1 cellular context compared by ENCODE assay signal in the genomic region with DNA sequence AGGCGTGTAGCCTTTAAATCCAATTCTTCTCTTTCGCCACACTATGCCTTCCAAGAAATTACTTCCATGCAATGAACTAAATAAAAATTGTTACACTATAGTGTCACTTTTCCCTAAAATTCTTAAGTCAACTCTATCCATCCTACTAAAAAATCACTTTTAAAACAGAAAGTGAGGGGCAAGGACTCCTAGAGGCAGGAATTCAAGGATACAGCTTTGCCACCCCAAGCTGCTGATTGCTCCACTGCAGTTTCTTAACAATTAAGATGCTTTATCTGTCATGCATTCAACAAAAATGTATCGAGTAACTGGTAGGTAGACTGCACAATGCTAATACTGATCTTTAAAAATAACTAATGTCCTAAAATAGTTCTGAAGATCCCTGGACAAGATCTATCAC.
TF ChIP-seq lines count a peak whose summit lies in the region.

No MANE protein-coding gene starts in this region.

TF ChIP-seq in SK-N-SH, 30 proteins besides CTCF, POLR2A, EP300 and RAD21 (continued from another document):
- TF ChIP-seq, protein P1, sequence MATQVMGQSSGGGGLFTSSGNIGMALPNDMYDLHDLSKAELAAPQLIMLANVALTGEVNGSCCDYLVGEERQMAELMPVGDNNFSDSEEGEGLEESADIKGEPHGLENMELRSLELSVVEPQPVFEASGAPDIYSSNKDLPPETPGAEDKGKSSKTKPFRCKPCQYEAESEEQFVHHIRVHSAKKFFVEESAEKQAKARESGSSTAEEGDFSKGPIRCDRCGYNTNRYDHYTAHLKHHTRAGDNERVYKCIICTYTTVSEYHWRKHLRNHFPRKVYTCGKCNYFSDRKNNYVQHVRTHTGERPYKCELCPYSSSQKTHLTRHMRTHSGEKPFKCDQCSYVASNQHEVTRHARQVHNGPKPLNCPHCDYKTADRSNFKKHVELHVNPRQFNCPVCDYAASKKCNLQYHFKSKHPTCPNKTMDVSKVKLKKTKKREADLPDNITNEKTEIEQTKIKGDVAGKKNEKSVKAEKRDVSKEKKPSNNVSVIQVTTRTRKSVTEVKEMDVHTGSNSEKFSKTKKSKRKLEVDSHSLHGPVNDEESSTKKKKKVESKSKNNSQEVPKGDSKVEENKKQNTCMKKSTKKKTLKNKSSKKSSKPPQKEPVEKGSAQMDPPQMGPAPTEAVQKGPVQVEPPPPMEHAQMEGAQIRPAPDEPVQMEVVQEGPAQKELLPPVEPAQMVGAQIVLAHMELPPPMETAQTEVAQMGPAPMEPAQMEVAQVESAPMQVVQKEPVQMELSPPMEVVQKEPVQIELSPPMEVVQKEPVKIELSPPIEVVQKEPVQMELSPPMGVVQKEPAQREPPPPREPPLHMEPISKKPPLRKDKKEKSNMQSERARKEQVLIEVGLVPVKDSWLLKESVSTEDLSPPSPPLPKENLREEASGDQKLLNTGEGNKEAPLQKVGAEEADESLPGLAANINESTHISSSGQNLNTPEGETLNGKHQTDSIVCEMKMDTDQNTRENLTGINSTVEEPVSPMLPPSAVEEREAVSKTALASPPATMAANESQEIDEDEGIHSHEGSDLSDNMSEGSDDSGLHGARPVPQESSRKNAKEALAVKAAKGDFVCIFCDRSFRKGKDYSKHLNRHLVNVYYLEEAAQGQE (IDR thresholded peaks at IDR 0.05; ENCODE audit: low read depth, low read length): no peak
- TF ChIP-seq MAX (IDR thresholded peaks at IDR 0.05; ENCODE audit: low read depth): no peak
- TF ChIP-seq USF2 (IDR thresholded peaks at IDR 0.05; ENCODE audit: borderline replicate concordance, low read depth, low read length): no peak
- no peak for TF ChIP-seq EZH2phosphoT487 (IDR thresholded peaks at IDR 0.05; ENCODE audit: borderline replicate concordance, low read depth)
- TF ChIP-seq GABPA (IDR thresholded peaks at IDR 0.05; ENCODE audit: low read depth): no peak
- TF ChIP-seq, protein P2, sequence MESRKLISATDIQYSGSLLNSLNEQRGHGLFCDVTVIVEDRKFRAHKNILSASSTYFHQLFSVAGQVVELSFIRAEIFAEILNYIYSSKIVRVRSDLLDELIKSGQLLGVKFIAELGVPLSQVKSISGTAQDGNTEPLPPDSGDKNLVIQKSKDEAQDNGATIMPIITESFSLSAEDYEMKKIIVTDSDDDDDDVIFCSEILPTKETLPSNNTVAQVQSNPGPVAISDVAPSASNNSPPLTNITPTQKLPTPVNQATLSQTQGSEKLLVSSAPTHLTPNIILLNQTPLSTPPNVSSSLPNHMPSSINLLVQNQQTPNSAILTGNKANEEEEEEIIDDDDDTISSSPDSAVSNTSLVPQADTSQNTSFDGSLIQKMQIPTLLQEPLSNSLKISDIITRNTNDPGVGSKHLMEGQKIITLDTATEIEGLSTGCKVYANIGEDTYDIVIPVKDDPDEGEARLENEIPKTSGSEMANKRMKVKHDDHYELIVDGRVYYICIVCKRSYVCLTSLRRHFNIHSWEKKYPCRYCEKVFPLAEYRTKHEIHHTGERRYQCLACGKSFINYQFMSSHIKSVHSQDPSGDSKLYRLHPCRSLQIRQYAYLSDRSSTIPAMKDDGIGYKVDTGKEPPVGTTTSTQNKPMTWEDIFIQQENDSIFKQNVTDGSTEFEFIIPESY (IDR thresholded peaks at IDR 0.05; ENCODE audit: borderline replicate concordance, low read depth): no peak
- no peak for TF ChIP-seq IRF3 (IDR thresholded peaks at IDR 0.05; ENCODE audit: low read depth, low read length)
- TF ChIP-seq TEAD4 (IDR thresholded peaks at IDR 0.05; ENCODE audit: borderline replicate concordance, insufficient read depth): no peak
- TF ChIP-seq TCF12 (IDR thresholded peaks at IDR 0.05): no peak
- TF ChIP-seq, protein P3, sequence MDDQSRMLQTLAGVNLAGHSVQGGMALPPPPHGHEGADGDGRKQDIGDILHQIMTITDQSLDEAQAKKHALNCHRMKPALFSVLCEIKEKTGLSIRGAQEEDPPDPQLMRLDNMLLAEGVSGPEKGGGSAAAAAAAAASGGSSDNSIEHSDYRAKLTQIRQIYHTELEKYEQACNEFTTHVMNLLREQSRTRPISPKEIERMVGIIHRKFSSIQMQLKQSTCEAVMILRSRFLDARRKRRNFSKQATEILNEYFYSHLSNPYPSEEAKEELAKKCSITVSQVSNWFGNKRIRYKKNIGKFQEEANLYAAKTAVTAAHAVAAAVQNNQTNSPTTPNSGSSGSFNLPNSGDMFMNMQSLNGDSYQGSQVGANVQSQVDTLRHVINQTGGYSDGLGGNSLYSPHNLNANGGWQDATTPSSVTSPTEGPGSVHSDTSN (IDR thresholded peaks at IDR 0.05): no peak
- no peak for TF ChIP-seq RXRA (IDR thresholded peaks at IDR 0.05; ENCODE audit: borderline replicate concordance, low read depth)
TF ChIP-seq in SK-N-SH: peak in this region for 0.
